ENCODE assay signal across 8 cellular contexts in the genomic region with DNA sequence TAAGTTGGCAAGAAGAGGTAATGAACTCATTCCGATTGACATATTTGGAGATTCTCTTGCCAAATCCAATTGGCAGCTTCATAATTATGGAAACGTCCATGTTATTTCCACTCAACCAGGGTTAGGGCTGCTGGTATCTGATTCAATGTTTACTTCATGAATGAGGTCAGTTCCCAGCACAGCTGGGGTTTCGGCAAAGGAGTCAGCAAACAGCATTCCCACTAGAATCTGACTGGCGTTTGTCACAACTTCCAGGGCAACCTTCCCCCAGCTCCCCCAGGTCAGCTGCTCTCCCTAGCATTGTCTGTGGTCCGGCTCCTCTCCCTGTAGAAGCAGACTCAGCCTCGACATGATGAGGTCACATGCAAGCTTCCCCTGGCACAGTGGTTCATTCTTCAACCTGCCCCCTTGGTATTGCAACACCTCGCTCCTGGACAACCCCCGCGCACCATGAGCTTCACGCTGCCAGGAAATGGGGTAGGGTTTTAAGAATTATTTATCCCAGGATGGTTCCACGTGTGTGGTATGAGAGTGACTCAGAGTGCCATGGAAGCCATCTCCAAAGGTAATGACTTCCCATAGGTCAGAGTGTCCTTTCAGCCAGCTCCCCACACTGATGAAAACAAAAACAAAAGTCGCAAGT.
A peak's percentile ranks its signal among the peaks of the same experiment; 100 is the strongest.
DNase-seq lines count a peak whose midpoint lies in the region; ATAC-seq and TF ChIP-seq lines count a peak whose summit lies in the region.

No MANE protein-coding gene starts in this region.

- TF ChIP-seq CTCF in epithelial cell of esophagus (IDR thresholded peaks at IDR 0.05; ENCODE audit: insufficient read depth, low read depth, low read length, missing control alignments) (no peak), GM23338 (conservative IDR thresholded peaks at IDR 0.05; ENCODE audit: low read depth in 2 of 2) (no peak)

- no peaks in the 10 kb centered on the region for H3K9me3 Mint-ChIP-seq in GM23338

- no peaks in the 10 kb centered on the region for H3K79me2 ChIP-seq in GM23338 (replicated peaks; ENCODE audit: insufficient read depth)

- no peak for ATAC-seq in GM21360 (IDR thresholded peaks at IDR 0.05; ENCODE audit: unreplicated experiment)
- no peak; the same call in 1 of the 3 replicates for ATAC-seq in GM23338

- H3K27ac Mint-ChIP-seq in GM23338, result no peak overlapping the region

- H3K27me3 Mint-ChIP-seq in GM23338 (ENCODE audit: insufficient read depth, low read depth, poor library complexity), result peaks cover 5% of the 10 kb centered on the region

- no peaks in the 10 kb centered on the region for H3K9me2 ChIP-seq in GM23338 (ENCODE audit: insufficient read depth)

- POLR2A ChIA-PET in HEK293T (lab: Yijun Ruan, JAX), result interaction anchor here (1.0 to 2.5 kb wide), 2 partner anchors 9 to 17 kb away, joined by 4 to 12 read pairs; no protein-coding TSS in a partner anchor

- H3K36me3 ChIP-seq in GM23338 (ENCODE audit: insufficient read depth), result no peaks in the 10 kb centered on the region

- H3K27me3 ChIP-seq in GM23338 (ENCODE audit: insufficient read depth), result no peaks in the 10 kb centered on the region

- H3F3A ChIP-seq in GM23338 (replicated peaks; ENCODE audit: low read depth), result no peaks in the 10 kb centered on the region

- no peaks in the 10 kb centered on the region; the same call in 1 of the 2 replicates for H3K4me1 ChIP-seq in GM23338 (ENCODE audit: insufficient read depth)

- no peak overlapping the region for H3K27ac ChIP-seq in GM23338 (ENCODE audit: low read depth)

- peak; percentile 28 for DNase-seq in AG08395 (ENCODE audit: low spot score)
- DNase-seq in NCI-H226, result peak; percentile 95
- DNase-seq in epithelial cell of esophagus (ENCODE audit: low read depth), result peak; percentile 85
- peak; percentile 95 for DNase-seq in myocyte (ENCODE audit: low read depth)
- DNase-seq in HEK293T (ENCODE audit: extremely low spot score), result no peak
- no peak for DNase-seq in NCI-H82 (lab: John Stamatoyannopoulos, UW)
- DNase-seq in GM23338 (ENCODE audit: low spot score), result no peak

- H3K4me3 ChIP-seq in epithelial cell of esophagus (ENCODE audit: low read length) (no peak overlapping the region), GM23338 (no peak overlapping the region)

- H3K36me3 Mint-ChIP-seq in GM23338 (ENCODE audit: low read depth), result no peaks in the 10 kb centered on the region

- CTCF ChIA-PET in HEK293T (lab: Yijun Ruan, JAX), result interaction anchor here (0.9 to 2.3 kb wide), 2 partner anchors 11 to 17 kb away, joined by 3 to 8 read pairs; no protein-coding TSS in a partner anchor

- no peak overlapping the region for H3K4me2 ChIP-seq in GM23338

- H3K4me3 Mint-ChIP-seq in GM23338, result no peak overlapping the region

- H3K4me1 Mint-ChIP-seq in GM23338, result peaks cover 16% of the 10 kb centered on the region

- no peak overlapping the region for H2AFZ ChIP-seq in GM23338

- H4K20me1 ChIP-seq in GM23338 (replicated peaks; ENCODE audit: insufficient read depth), result no peaks in the 10 kb centered on the region

TF ChIP-seq in HEK293T, 16 proteins besides CTCF, POLR2A, EP300 and RAD21:
- no peak for TF ChIP-seq CTBP1 (IDR thresholded peaks at IDR 0.05; ENCODE audit: borderline replicate concordance)
- no peak for TF ChIP-seq FOXK2 (IDR thresholded peaks at IDR 0.05)
- TF ChIP-seq TARDBP (IDR thresholded peaks at IDR 0.05), result no peak
- TF ChIP-seq FOXA1 (IDR thresholded peaks at IDR 0.05), result no peak
- no peak for TF ChIP-seq BHLHE40 (IDR thresholded peaks at IDR 0.05; ENCODE audit: borderline replicate concordance)
- no peak for TF ChIP-seq HDGF (IDR thresholded peaks at IDR 0.05; ENCODE audit: borderline replicate concordance)
- no peak for TF ChIP-seq L3MBTL2 (conservative IDR thresholded peaks at IDR 0.05)
- TF ChIP-seq LEF1 (IDR thresholded peaks at IDR 0.05; ENCODE audit: borderline replicate concordance), result no peak

TF ChIP-seq in GM23338, 12 proteins besides CTCF, POLR2A, EP300 and RAD21 (continues in another document):
- TF ChIP-seq ZNF331 (CRISPR knock-in tag; IDR thresholded peaks at IDR 0.05; ENCODE audit: low read depth) (no peak), STAT1 (IDR thresholded peaks at IDR 0.05; ENCODE audit: unreplicated experiment) (no peak), EZH2 (IDR thresholded peaks at IDR 0.05; ENCODE audit: low read depth, unreplicated experiment) (no peak), POLR2AphosphoS5 (IDR thresholded peaks at IDR 0.05; ENCODE audit: low read depth) (no peak), EZH2phosphoT487 (IDR thresholded peaks at IDR 0.05; ENCODE audit: unreplicated experiment) (no peak), JUNB (IDR thresholded peaks at IDR 0.05; ENCODE audit: unreplicated experiment) (no peak), ZNF114 (CRISPR knock-in tag; IDR thresholded peaks at IDR 0.05) (no peak)
- TF ChIP-seq, protein P1, sequence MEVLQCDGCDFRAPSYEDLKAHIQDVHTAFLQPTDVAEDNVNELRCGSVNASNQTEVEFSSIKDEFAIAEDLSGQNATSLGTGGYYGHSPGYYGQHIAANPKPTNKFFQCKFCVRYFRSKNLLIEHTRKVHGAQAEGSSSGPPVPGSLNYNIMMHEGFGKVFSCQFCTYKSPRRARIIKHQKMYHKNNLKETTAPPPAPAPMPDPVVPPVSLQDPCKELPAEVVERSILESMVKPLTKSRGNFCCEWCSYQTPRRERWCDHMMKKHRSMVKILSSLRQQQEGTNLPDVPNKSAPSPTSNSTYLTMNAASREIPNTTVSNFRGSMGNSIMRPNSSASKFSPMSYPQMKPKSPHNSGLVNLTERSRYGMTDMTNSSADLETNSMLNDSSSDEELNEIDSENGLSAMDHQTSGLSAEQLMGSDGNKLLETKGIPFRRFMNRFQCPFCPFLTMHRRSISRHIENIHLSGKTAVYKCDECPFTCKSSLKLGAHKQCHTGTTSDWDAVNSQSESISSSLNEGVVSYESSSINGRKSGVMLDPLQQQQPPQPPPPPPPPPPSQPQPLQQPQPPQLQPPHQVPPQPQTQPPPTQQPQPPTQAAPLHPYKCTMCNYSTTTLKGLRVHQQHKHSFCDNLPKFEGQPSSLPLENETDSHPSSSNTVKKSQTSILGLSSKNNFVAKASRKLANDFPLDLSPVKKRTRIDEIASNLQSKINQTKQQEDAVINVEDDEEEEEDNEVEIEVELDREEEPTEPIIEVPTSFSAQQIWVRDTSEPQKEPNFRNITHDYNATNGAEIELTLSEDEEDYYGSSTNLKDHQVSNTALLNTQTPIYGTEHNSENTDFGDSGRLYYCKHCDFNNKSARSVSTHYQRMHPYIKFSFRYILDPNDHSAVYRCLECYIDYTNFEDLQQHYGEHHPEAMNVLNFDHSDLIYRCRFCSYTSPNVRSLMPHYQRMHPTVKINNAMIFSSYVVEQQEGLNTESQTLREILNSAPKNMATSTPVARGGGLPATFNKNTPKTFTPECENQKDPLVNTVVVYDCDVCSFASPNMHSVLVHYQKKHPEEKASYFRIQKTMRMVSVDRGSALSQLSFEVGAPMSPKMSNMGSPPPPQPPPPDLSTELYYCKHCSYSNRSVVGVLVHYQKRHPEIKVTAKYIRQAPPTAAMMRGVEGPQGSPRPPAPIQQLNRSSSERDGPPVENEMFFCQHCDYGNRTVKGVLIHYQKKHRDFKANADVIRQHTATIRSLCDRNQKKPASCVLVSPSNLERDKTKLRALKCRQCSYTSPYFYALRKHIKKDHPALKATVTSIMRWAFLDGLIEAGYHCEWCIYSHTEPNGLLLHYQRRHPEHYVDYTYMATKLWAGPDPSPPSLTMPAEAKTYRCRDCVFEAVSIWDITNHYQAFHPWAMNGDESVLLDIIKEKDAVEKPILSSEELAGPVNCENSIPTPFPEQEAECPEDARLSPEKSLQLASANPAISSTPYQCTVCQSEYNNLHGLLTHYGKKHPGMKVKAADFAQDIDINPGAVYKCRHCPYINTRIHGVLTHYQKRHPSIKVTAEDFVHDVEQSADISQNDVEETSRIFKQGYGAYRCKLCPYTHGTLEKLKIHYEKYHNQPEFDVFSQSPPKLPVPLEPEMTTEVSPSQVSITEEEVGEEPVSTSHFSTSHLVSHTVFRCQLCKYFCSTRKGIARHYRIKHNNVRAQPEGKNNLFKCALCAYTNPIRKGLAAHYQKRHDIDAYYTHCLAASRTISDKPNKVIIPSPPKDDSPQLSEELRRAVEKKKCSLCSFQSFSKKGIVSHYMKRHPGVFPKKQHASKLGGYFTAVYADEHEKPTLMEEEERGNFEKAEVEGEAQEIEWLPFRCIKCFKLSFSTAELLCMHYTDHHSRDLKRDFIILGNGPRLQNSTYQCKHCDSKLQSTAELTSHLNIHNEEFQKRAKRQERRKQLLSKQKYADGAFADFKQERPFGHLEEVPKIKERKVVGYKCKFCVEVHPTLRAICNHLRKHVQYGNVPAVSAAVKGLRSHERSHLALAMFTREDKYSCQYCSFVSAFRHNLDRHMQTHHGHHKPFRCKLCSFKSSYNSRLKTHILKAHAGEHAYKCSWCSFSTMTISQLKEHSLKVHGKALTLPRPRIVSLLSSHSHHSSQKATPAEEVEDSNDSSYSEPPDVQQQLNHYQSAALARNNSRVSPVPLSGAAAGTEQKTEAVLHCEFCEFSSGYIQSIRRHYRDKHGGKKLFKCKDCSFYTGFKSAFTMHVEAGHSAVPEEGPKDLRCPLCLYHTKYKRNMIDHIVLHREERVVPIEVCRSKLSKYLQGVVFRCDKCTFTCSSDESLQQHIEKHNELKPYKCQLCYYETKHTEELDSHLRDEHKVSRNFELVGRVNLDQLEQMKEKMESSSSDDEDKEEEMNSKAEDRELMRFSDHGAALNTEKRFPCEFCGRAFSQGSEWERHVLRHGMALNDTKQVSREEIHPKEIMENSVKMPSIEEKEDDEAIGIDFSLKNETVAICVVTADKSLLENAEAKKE (CRISPR knock-in tag; IDR thresholded peaks at IDR 0.05), result no peak
- TF ChIP-seq, protein P2, sequence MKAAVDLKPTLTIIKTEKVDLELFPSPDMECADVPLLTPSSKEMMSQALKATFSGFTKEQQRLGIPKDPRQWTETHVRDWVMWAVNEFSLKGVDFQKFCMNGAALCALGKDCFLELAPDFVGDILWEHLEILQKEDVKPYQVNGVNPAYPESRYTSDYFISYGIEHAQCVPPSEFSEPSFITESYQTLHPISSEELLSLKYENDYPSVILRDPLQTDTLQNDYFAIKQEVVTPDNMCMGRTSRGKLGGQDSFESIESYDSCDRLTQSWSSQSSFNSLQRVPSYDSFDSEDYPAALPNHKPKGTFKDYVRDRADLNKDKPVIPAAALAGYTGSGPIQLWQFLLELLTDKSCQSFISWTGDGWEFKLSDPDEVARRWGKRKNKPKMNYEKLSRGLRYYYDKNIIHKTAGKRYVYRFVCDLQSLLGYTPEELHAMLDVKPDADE (IDR thresholded peaks at IDR 0.05), result no peak

Comparison
In these comparisons a context has a peak if more than half of its experiments do, and no peak if none do; other contexts are left out.
1. DNase-seq: peak in AG08395 (single experiment), NCI-H226 (single experiment), epithelial cell of esophagus (single experiment) and myocyte (single experiment); none in HEK293T (single experiment), NCI-H82 (single experiment) and GM23338 (single experiment).